ENCODE assay signal across 8 cellular contexts in the genomic region with DNA sequence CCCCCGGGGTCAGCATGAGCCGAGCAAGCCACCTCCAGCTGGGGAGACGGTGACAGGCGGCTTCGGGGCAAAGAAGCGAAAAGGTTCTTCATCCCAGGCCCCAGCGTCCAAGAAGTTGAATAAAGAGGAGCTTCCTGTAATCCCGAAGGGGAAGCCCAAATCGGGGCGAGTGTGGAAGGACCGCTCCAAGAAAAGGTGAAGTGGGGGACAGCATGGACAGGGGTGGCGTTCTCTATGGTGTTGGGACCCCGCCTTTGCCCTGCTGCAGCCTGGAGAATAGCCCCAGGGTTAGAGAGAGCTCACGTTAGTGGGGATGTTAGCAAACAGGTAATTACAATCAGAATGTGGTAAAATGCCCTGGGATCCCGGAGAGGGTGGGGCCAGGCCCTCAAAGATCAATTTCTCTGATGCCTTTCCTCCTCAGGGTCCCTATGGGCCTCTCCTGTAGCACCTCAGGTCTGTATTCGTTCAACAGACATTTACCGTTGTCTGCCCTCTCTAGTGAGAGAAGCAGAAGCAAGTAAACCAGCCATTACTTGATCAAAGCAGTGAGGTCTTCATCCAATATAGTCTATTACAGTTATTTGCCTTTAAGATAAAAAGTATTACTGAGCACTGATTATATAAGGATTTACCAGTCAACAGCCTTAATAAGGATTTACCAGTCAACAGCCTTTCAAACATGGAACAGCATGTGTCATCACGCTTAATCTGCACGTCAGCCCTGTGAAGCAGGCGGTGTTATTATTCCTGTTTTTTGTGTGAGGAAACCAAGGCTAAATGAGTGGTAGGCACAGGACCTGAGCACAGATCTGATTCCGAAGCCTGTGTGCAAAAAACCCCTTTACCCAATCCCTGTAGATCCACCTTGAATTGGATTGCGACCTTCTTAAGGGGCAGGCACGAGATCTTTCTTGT. TPM values are rescaled to one million over a fixed set of nuclear protein-coding genes. Genes with fewer than 3 reads are reported as not detected.
A peak's percentile ranks its signal among the peaks of the same experiment; 100 is the strongest.
DNase-seq lines count a peak whose midpoint lies in the region; ATAC-seq and TF ChIP-seq lines count a peak whose summit lies in the region.

No MANE protein-coding gene starts in this region.

- H3K4me2 ChIP-seq in Karpas-422 (ENCODE audit: low read depth, low read length, poor library complexity, severe bottlenecking): peak overlapping the region; percentile 83

- TF ChIP-seq CTCF in BJ (IDR thresholded peaks at IDR 0.05; ENCODE audit: insufficient read depth, low read depth, low read length): no peak

- no peak for ATAC-seq in central memory CD8-positive, alpha-beta T cell (replicated peaks; ENCODE audit: extremely low read depth, poor library complexity, severe bottlenecking)
- no peak for ATAC-seq in GM21723 (IDR thresholded peaks at IDR 0.05; ENCODE audit: unreplicated experiment)

- H3K36me3 Mint-ChIP-seq in central memory CD8-positive, alpha-beta T cell (ENCODE audit: insufficient read depth): peaks cover 34% of the 10 kb centered on the region

- H3K4me3 ChIP-seq in BJ (ENCODE audit: low read depth, low read length) (peak overlapping the region; percentile 94), Karpas-422 (ENCODE audit: low read length) (peak overlapping the region; percentile 96), muscle layer of duodenum (ENCODE audit: low read depth in 1 of 2, low read length in 2 of 2) (peak overlapping the region; percentile 80 to 88)

- H3K36me3 ChIP-seq in BJ (ENCODE audit: control insufficient read depth, insufficient read depth, low read length): peaks cover 2% of the 10 kb centered on the region; the same call in 1 of the 2 replicates
- peaks cover 9% of the 10 kb centered on the region for H3K36me3 ChIP-seq in Karpas-422 (ENCODE audit: insufficient read depth, low read length)
- peaks cover 6 to 7% of the 10 kb centered on the region in 2 donors for H3K36me3 ChIP-seq in muscle layer of duodenum (ENCODE audit: control insufficient read depth in 1 of 2, insufficient read depth in 2 of 2, low read length in 2 of 2)

- no peaks in the 10 kb centered on the region for H3K27me3 Mint-ChIP-seq in central memory CD8-positive, alpha-beta T cell

- CTCF ChIA-PET in BJ (lab: Yijun Ruan, JAX): interaction anchor here (0.8 to 29.2 kb wide), 3 partner anchors 12 to 51 kb away, joined by 3 to 716 read pairs (median 3); a partner anchor contains a TSS
- CTCF ChIA-PET in HEK293T (lab: Yijun Ruan, JAX): interaction anchor here (0.8 kb wide), 1 partner anchor 44 kb away, joined by 3 read pairs; no protein-coding TSS in a partner anchor

- POLR2A ChIA-PET in BJ (lab: Charles Lee) (no interaction called here), HEK293T (lab: Yijun Ruan, JAX) (interaction anchor here (0.8 to 1.4 kb wide), 2 partner anchors 9 to 62 kb away, joined by 4 to 8 read pairs; no protein-coding TSS in a partner anchor)

- H3K9me3 ChIP-seq in Karpas-422 (ENCODE audit: low read length): no peaks in the 10 kb centered on the region
- no peaks in the 10 kb centered on the region for H3K9me3 ChIP-seq in muscle layer of duodenum (ENCODE audit: control insufficient read depth in 1 of 2, low read length in 2 of 2)

- peak overlapping the region; percentile 79 for H3K4me3 Mint-ChIP-seq in central memory CD8-positive, alpha-beta T cell

- H3K9ac ChIP-seq in Karpas-422 (ENCODE audit: low read length): peak overlapping the region; percentile 84

- H3K4me1 Mint-ChIP-seq in central memory CD8-positive, alpha-beta T cell: peaks cover 48% of the 10 kb centered on the region

- peaks cover 13% of the 10 kb centered on the region; the same call in 1 of the 2 replicates for H4K20me1 ChIP-seq in Karpas-422 (ENCODE audit: insufficient read depth, low read depth, low read length)

- H3K4me1 ChIP-seq in Karpas-422 (ENCODE audit: low read length) (peaks cover 33% of the 10 kb centered on the region), muscle layer of duodenum (ENCODE audit: control insufficient read depth in 1 of 2, insufficient read depth in 2 of 2, low read length in 2 of 2) (peaks cover 30 to 41% of the 10 kb centered on the region in 2 donors)

- H3K79me2 ChIP-seq in Karpas-422 (ENCODE audit: low read length): peaks cover 48% of the 10 kb centered on the region

- no peak overlapping the region for H2AFZ ChIP-seq in Karpas-422 (ENCODE audit: low read length)

- no peaks in the 10 kb centered on the region for H3K9me3 Mint-ChIP-seq in central memory CD8-positive, alpha-beta T cell

- H3K27me3 ChIP-seq in BJ (ENCODE audit: control insufficient read depth, insufficient read depth, low read length): no peaks in the 10 kb centered on the region
- H3K27me3 ChIP-seq in Karpas-422 (ENCODE audit: low read length): no peaks in the 10 kb centered on the region
- H3K27me3 ChIP-seq in muscle layer of duodenum (ENCODE audit: low read depth, low read length): no peaks in the 10 kb centered on the region

- DNase-seq in BJ (ENCODE audit: low read depth) (no peak), Karpas-422 (peak; percentile 51), HEK293T (ENCODE audit: extremely low spot score) (no peak), putamen (ENCODE audit: low spot score) (no peak), ureter (ENCODE audit: low spot score) (no peak)
- no peak for DNase-seq in central memory CD8-positive, alpha-beta T cell (ENCODE audit: low spot score in 2 of 2)

- H3K27ac ChIP-seq in Karpas-422 (ENCODE audit: low read length) (peak overlapping the region; percentile 14; the same call in 1 of the 2 replicates), muscle layer of duodenum (ENCODE audit: low read length) (peak overlapping the region; percentile 54)

- peak overlapping the region; percentile 83 for H3K27ac Mint-ChIP-seq in central memory CD8-positive, alpha-beta T cell (ENCODE audit: low read depth)

- H3K9me2 ChIP-seq in Karpas-422 (replicated peaks; ENCODE audit: insufficient read depth, low read length): no peaks in the 10 kb centered on the region

TF ChIP-seq in HEK293T, 16 proteins besides CTCF, POLR2A, EP300 and RAD21:
- no peak for TF ChIP-seq FOXK2 (IDR thresholded peaks at IDR 0.05)
- TF ChIP-seq BHLHE40 (IDR thresholded peaks at IDR 0.05; ENCODE audit: borderline replicate concordance): no peak
- TF ChIP-seq HDGF (IDR thresholded peaks at IDR 0.05; ENCODE audit: borderline replicate concordance): no peak
- TF ChIP-seq FOXM1 (IDR thresholded peaks at IDR 0.05; ENCODE audit: borderline replicate concordance): no peak
- TF ChIP-seq ZNF384 (IDR thresholded peaks at IDR 0.05): no peak
- TF ChIP-seq ELF4 (IDR thresholded peaks at IDR 0.05): no peak
- no peak for TF ChIP-seq TARDBP (IDR thresholded peaks at IDR 0.05)
- no peak for TF ChIP-seq LEF1 (IDR thresholded peaks at IDR 0.05; ENCODE audit: borderline replicate concordance)
- TF ChIP-seq, protein P1, sequence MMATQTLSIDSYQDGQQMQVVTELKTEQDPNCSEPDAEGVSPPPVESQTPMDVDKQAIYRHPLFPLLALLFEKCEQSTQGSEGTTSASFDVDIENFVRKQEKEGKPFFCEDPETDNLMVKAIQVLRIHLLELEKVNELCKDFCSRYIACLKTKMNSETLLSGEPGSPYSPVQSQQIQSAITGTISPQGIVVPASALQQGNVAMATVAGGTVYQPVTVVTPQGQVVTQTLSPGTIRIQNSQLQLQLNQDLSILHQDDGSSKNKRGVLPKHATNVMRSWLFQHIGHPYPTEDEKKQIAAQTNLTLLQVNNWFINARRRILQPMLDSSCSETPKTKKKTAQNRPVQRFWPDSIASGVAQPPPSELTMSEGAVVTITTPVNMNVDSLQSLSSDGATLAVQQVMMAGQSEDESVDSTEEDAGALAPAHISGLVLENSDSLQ (IDR thresholded peaks at IDR 0.05): no peak
- TF ChIP-seq SUZ12 (IDR thresholded peaks at IDR 0.05): no peak
- no peak for TF ChIP-seq NFRKB (IDR thresholded peaks at IDR 0.05)

RNA-seq across cellular contexts. Expression of a gene that starts 1.0 kb away (rescaled TPM):
- 12.5 and 21.2 TPM in 2 replicates for polyA plus RNA-seq in BJ (2011; rRNA removed)
- polyA minus RNA-seq in BJ (2011; rRNA and poly(A)+ RNA removed): 4.0 and 5.3 TPM in 2 replicates
- 10.4 and 21.2 TPM in 2 replicates for total RNA-seq in Karpas-422 (2014; rRNA removed; shearing (Covaris generic); ENCODE audit: low replicate concordance)
- 33.4 TPM for total RNA-seq in ureter

RNA-seq across cellular contexts. Expression of a gene that starts 12.8 kb away (rescaled TPM):
- 0.02 TPM in 2 replicates for polyA plus RNA-seq in BJ (2011; rRNA removed)
- polyA minus RNA-seq in BJ (2011; rRNA and poly(A)+ RNA removed): not detected in 2 replicates
- total RNA-seq in Karpas-422 (2014; rRNA removed; shearing (Covaris generic); ENCODE audit: low replicate concordance): not detected in 2 replicates
- 0.13 TPM for total RNA-seq in ureter

RNA-seq across cellular contexts. Expression of a gene that starts 24.4 kb away (rescaled TPM):
- 0.36 and 0.67 TPM in 2 replicates for polyA plus RNA-seq in BJ (2011; rRNA removed)
- 0.81 TPM in 1 of 2 replicates, not detected in the other for polyA minus RNA-seq in BJ (2011; rRNA and poly(A)+ RNA removed)
- not detected in 2 replicates for total RNA-seq in Karpas-422 (2014; rRNA removed; shearing (Covaris generic); ENCODE audit: low replicate concordance)
- not detected for total RNA-seq in ureter

RNA-seq across cellular contexts. Expression of a gene that starts 57.8 kb away (rescaled TPM):
- polyA plus RNA-seq in BJ (2011; rRNA removed): not detected in 2 replicates
- not detected in 2 replicates for polyA minus RNA-seq in BJ (2011; rRNA and poly(A)+ RNA removed)
- not detected in 2 replicates for total RNA-seq in Karpas-422 (2014; rRNA removed; shearing (Covaris generic); ENCODE audit: low replicate concordance)
- not detected for total RNA-seq in ureter
